Comparison of ENCODE assay signal across 8 cellular contexts in genomic region chr3:185983495-185984141, GRCh38. TPM values are rescaled to one million over a fixed set of nuclear protein-coding genes. Genes with fewer than 3 reads are reported as not detected.
DNase-seq lines count a peak whose midpoint lies in the region; ATAC-seq, FAIRE-seq and TF ChIP-seq lines count a peak whose summit lies in the region.

No MANE protein-coding gene starts in this region.

- no peaks in the 10 kb centered on the region for H3K36me3 Mint-ChIP-seq in activated T-helper 2 cell treated with anti-CD3 and anti-CD28 coated beads, Interferon-gamma antibody, Interleukin-2, Interleukin-4, amounts not matched to agents 10 μg/mL and 5 μg/mL and 100 μg/mL, durations not matched to agents 14 hours and 24 hours and 36 hours (ENCODE audit: low read depth)

- peaks cover 4% of the 10 kb centered on the region for H3K27me3 ChIP-seq in neutrophil

- no peak overlapping the region for H3K27ac ChIP-seq in neutrophil

- intact Hi-C loops in activated T-helper 2 cell treated with anti-CD3 and anti-CD28 coated beads, Interferon-gamma antibody, Interleukin-2, Interleukin-4, amounts not matched to agents 10 μg/mL and 5 μg/mL and 100 μg/mL, durations not matched to agents 14 hours and 24 hours and 36 hours (cut with micrococcal nuclease): loop anchor here (1.0 to 10.0 kb wide), 3 partner anchors 124 to 841 kb away; partner anchors contain the start of gene ETV5

- peaks cover 42% of the 10 kb centered on the region for H3K27me3 Mint-ChIP-seq in activated T-helper 2 cell treated with anti-CD3 and anti-CD28 coated beads, Interferon-gamma antibody, Interleukin-2, Interleukin-4, amounts not matched to agents 10 μg/mL and 5 μg/mL and 100 μg/mL, durations not matched to agents 14 hours and 24 hours and 36 hours (ENCODE audit: low read depth)

- no peak overlapping the region for H3K4me3 Mint-ChIP-seq in activated T-helper 2 cell treated with anti-CD3 and anti-CD28 coated beads, Interferon-gamma antibody, Interleukin-2, Interleukin-4, amounts not matched to agents 10 μg/mL and 5 μg/mL and 100 μg/mL, durations not matched to agents 14 hours and 24 hours and 36 hours (ENCODE audit: low read depth)

- no peak for ATAC-seq in HG03378 (IDR thresholded peaks at IDR 0.05; ENCODE audit: unreplicated experiment)

- no peaks in the 10 kb centered on the region for H3K4me1 Mint-ChIP-seq in activated T-helper 2 cell treated with anti-CD3 and anti-CD28 coated beads, Interferon-gamma antibody, Interleukin-2, Interleukin-4, amounts not matched to agents 10 μg/mL and 5 μg/mL and 100 μg/mL, durations not matched to agents 14 hours and 24 hours and 36 hours (ENCODE audit: low read depth)

- H3K9me3 Mint-ChIP-seq in activated T-helper 2 cell treated with anti-CD3 and anti-CD28 coated beads, Interferon-gamma antibody, Interleukin-2, Interleukin-4, amounts not matched to agents 10 μg/mL and 5 μg/mL and 100 μg/mL, durations not matched to agents 14 hours and 24 hours and 36 hours: no peaks in the 10 kb centered on the region

- FAIRE-seq in urothelium cell line (lab: Jason Lieb, UNC): no peak

- H3K9me3 ChIP-seq in neutrophil: no peaks in the 10 kb centered on the region

- H3K4me1 ChIP-seq in neutrophil (ENCODE audit: control insufficient read depth in 1 of 2, insufficient read depth in 1 of 2, low read depth in 1 of 2, low read length in 1 of 2): peaks cover 10% of the 10 kb centered on the region in 2 experiments

- no peak overlapping the region for H3K27ac Mint-ChIP-seq in activated T-helper 2 cell treated with anti-CD3 and anti-CD28 coated beads, Interferon-gamma antibody, Interleukin-2, Interleukin-4, amounts not matched to agents 10 μg/mL and 5 μg/mL and 100 μg/mL, durations not matched to agents 14 hours and 24 hours and 36 hours

- DNase-seq in ELR (ENCODE audit: low read depth) (peak; percentile 81), Kasumi-1 (lab: John Stamatoyannopoulos, UW) (peak; percentile 66 to 67), RPMI8226 (peak; percentile 69), foreskin melanocyte (peak; percentile 46), urothelium cell line (ENCODE audit: low spot score) (peak; percentile 84)
- DNase-seq in activated T-helper 2 cell treated with anti-CD3 and anti-CD28 coated beads, Interferon-gamma antibody, Interleukin-2, Interleukin-4, amounts not matched to agents 10 μg/mL and 5 μg/mL and 100 μg/mL, durations not matched to agents 14 hours and 24 hours and 36 hours (ENCODE audit: low spot score): peak; percentile 16

- TF ChIP-seq CTCF in neutrophil (IDR thresholded peaks at IDR 0.05): peak; percentile 85

- no peaks in the 10 kb centered on the region for H3K36me3 ChIP-seq in neutrophil

- H3K4me3 ChIP-seq in neutrophil (ENCODE audit: low read depth in 1 of 2, low read length in 1 of 2): no peak overlapping the region

RNA-seq across cellular contexts. Expression of gene TRA2B, which starts 45.8 kb away (rescaled TPM):
- 277 and 282 TPM in 2 replicates for total RNA-seq in activated T-helper 2 cell treated with anti-CD3 and anti-CD28 coated beads, Interferon-gamma antibody, Interleukin-2, Interleukin-4, amounts not matched to agents 10 μg/mL and 5 μg/mL and 100 μg/mL, durations not matched to agents 14 hours and 24 hours and 36 hours

Comparison
In these comparisons a context has a peak if more than half of its experiments do, and no peak if none do; other contexts are left out.
1. DNase-seq: peak in every context shown above with its lines; median percentile 84 in urothelium cell line; 81 in ELR; 69 in RPMI8226; 66 in Kasumi-1; 46 in foreskin melanocyte; 16 in activated T-helper 2 cell treated with anti-CD3 and anti-CD28 coated beads, Interferon-gamma antibody, Interleukin-2, Interleukin-4, amounts not matched to agents 10 μg/mL and 5 μg/mL and 100 μg/mL, durations not matched to agents 14 hours and 24 hours and 36 hours.